Comparison of ENCODE assay signal across 9 cellular contexts in the genomic region with DNA sequence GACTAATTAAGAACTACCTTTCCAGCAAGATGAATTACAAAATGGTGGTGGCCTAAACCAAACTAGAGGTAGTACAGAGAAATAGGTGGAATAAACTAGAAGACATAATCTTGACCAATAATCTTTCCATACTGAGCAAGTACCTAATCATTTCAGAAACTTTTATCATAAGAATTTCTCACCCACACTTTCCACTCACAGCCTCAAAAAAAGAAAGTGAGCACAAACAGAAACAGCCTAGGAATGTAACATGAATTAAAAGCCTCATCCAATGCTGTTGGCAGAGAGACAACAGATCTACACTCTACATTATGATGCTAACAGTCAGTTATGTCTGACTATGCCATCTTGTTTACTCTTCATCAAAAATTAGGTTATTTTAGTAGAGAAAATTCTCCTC. TPM values are rescaled to one million over a fixed set of nuclear protein-coding genes. Genes with fewer than 3 reads are reported as not detected.
DNase-seq lines count a peak whose midpoint lies in the region; ATAC-seq and TF ChIP-seq lines count a peak whose summit lies in the region.
"Had no signal": no experiment of that assay in that cellular context is flagged by ENCODE, and none has a peak within 500 bp of the region (broad histone marks: within the 10 kb centered on the region; RNA-seq: fewer than 3 reads in every experiment).

No MANE protein-coding gene starts in this region.

- H3K9me3 Mint-ChIP-seq in activated T-helper 17 cell treated with anti-CD3 and anti-CD28 coated beads, Interleukin-2, amount 50 U/mL, for 72 hours: no peaks in the 10 kb centered on the region

- H3K4me3 ChIP-seq in GM12865 (ENCODE audit: low read depth, low read length) (peak overlapping the region; percentile 96), iPS-18a (ENCODE audit: low read length) (peak overlapping the region; percentile 32)

- H3K27ac Mint-ChIP-seq in activated T-helper 17 cell treated with anti-CD3 and anti-CD28 coated beads, Interleukin-2, amount 50 U/mL, for 72 hours: peak overlapping the region; percentile 68

- no peaks in the 10 kb centered on the region for H3K27me3 ChIP-seq in iPS-18a (ENCODE audit: control insufficient read depth, insufficient read depth, low read length)

- no peaks in the 10 kb centered on the region for H3K27me3 Mint-ChIP-seq in activated T-helper 17 cell treated with anti-CD3 and anti-CD28 coated beads, Interleukin-2, amount 50 U/mL, for 72 hours

- H3K36me3 ChIP-seq in iPS-18a (ENCODE audit: control insufficient read depth, low read depth, low read length): no peaks in the 10 kb centered on the region

- no peaks in the 10 kb centered on the region for H3K9me3 ChIP-seq in iPS-18a (ENCODE audit: control insufficient read depth, low read depth, low read length)

- H3K4me1 ChIP-seq in iPS-18a (ENCODE audit: control insufficient read depth, low read depth, low read length): peaks cover 14% of the 10 kb centered on the region

- H3K27ac ChIP-seq in 22Rv1: peak overlapping the region; percentile 96
- H3K27ac ChIP-seq in iPS-18a (ENCODE audit: low read length): no peak overlapping the region

- peaks cover 21% of the 10 kb centered on the region for H3K36me3 Mint-ChIP-seq in activated T-helper 17 cell treated with anti-CD3 and anti-CD28 coated beads, Interleukin-2, amount 50 U/mL, for 72 hours (ENCODE audit: low read depth)

- peaks cover 27% of the 10 kb centered on the region for H3K4me1 Mint-ChIP-seq in activated T-helper 17 cell treated with anti-CD3 and anti-CD28 coated beads, Interleukin-2, amount 50 U/mL, for 72 hours

- H3K4me3 Mint-ChIP-seq in activated T-helper 17 cell treated with anti-CD3 and anti-CD28 coated beads, Interleukin-2, amount 50 U/mL, for 72 hours: peak overlapping the region; percentile 91

- intact Hi-C loops in posterior vena cava (cut with DNase I): no loop called here

- TF ChIP-seq CTCF in 22Rv1 (IDR thresholded peaks at IDR 0.05) (no peak), GM12865 (IDR thresholded peaks at IDR 0.05; ENCODE audit: insufficient read depth, low read depth, low read length, missing control alignments) (no peak)

- DNase-seq in GM12865 (ENCODE audit: low read depth) (no peak), mucosa of gallbladder (ENCODE audit: low spot score) (no peak), posterior vena cava (ENCODE audit: low spot score) (no peak), NOMO-1 (lab: John Stamatoyannopoulos, UW; ENCODE audit: unreplicated experiment in 2 of 2) (no peak)
- DNase-seq: cortex of kidney had no signal

- no peak overlapping the region for H3K9ac ChIP-seq in iPS-18a (ENCODE audit: low read length)

- no peak for ATAC-seq in activated T-helper 17 cell treated with anti-CD3 and anti-CD28 coated beads, Interleukin-2, amount 50 U/mL, for 72 hours (replicated peaks)
- no peak for ATAC-seq in HG03442 (IDR thresholded peaks at IDR 0.05; ENCODE audit: unreplicated experiment)

RNA-seq across cellular contexts. Expression of gene RNF38, which starts 1.3 kb away (rescaled TPM):
- 10 to 100 TPM; 39.1 to 39.3 TPM for total RNA-seq in activated T-helper 17 cell treated with anti-CD3 and anti-CD28 coated beads, Interleukin-2, amount 50 U/mL, for 72 hours
- total RNA-seq in mucosa of gallbladder (49.7 TPM), posterior vena cava (10 to 100 TPM; 42.0 to 54.7 TPM)
